8 cellular contexts compared by ENCODE assay signal in genomic region chr16:4846901-4847773, GRCh38. TPM values are rescaled to one million over a fixed set of nuclear protein-coding genes. Genes with fewer than 3 reads are reported as not detected.
DNase-seq lines count a peak whose midpoint lies in the region; ATAC-seq and TF ChIP-seq lines count a peak whose summit lies in the region.

Gene GLYR1, minus strand, starts transcription at chr16:4847288. Its CDS starts 23 bp downstream, at chr16:4847265.
Gene UBN1, plus strand, starts transcription at chr16:4847481. Its CDS starts 5,437 bp downstream, at chr16:4852918.

- peak within 1 kb of the TSS; percentile 88 for H3K27ac Mint-ChIP-seq in activated naive CD8-positive, alpha-beta T cell treated with anti-CD3 and anti-CD28 coated beads for 36 hours
- peak within 1 kb of the TSS; percentile 89 for H3K27ac Mint-ChIP-seq in osteocyte (ENCODE audit: unreplicated experiment)

- peak; percentile 88 for ATAC-seq in HG02623 (IDR thresholded peaks at IDR 0.05; ENCODE audit: unreplicated experiment)

- DNase-seq in GM10248 (ENCODE audit: extremely low spot score) (peak; percentile 99), NCI-H1105 (lab: John Stamatoyannopoulos, UW) (peak; percentile 91), SKM-1 treated with dmso at 0.1 percent for 144 hours (lab: John Stamatoyannopoulos, UW; ENCODE audit: unreplicated experiment) (peak; percentile 90), head of caudate nucleus (peak; percentile 97 to 100 (median 99)), osteocyte (ENCODE audit: extremely low spot score, unreplicated experiment) (peak; percentile 100)
- DNase-seq in activated naive CD8-positive, alpha-beta T cell treated with anti-CD3 and anti-CD28 coated beads for 36 hours: peak; percentile 100

- H3K9me3 Mint-ChIP-seq in activated naive CD8-positive, alpha-beta T cell treated with anti-CD3 and anti-CD28 coated beads for 36 hours: no peaks in the 10 kb centered on the region
- H3K9me3 Mint-ChIP-seq in osteocyte (ENCODE audit: unreplicated experiment): no peaks in the 10 kb centered on the region

- CTCF ChIA-PET in GM10248 (lab: Yijun Ruan, JAX): interaction anchor here (1.8 kb wide), 1 partner anchor 11 kb away, joined by 5 read pairs; no protein-coding TSS in a partner anchor

- peak within 1 kb of the TSS; percentile 95 for H3K27ac ChIP-seq in thymus (ENCODE audit: low read depth)

- H3K27me3 Mint-ChIP-seq in activated naive CD8-positive, alpha-beta T cell treated with anti-CD3 and anti-CD28 coated beads for 36 hours: no peaks in the 10 kb centered on the region
- no peaks in the 10 kb centered on the region for H3K27me3 Mint-ChIP-seq in osteocyte (ENCODE audit: unreplicated experiment)

- H3K4me3 ChIP-seq in thymus (ENCODE audit: low read length): peak within 1 kb of the TSS; percentile 98

- peaks cover 51% of the 10 kb centered on the region for H3K4me1 Mint-ChIP-seq in activated naive CD8-positive, alpha-beta T cell treated with anti-CD3 and anti-CD28 coated beads for 36 hours
- peaks cover 52% of the 10 kb centered on the region for H3K4me1 Mint-ChIP-seq in osteocyte (ENCODE audit: unreplicated experiment)

- H3K4me3 Mint-ChIP-seq in activated naive CD8-positive, alpha-beta T cell treated with anti-CD3 and anti-CD28 coated beads for 36 hours: peak within 1 kb of the TSS; percentile 89
- peak within 1 kb of the TSS; percentile 86 for H3K4me3 Mint-ChIP-seq in osteocyte (ENCODE audit: unreplicated experiment)

- intact Hi-C loops in head of caudate nucleus (cut with DNase I): loop anchor here (5.0 to 10.0 kb wide), 4 partner anchors 45 to 112 kb away; partner anchors contain the start of genes ANKS3, DNAAF8, ROGDI and SEC14L5

- under 1% methylated on average over 126 of the region's 126 CpGs for WGBS in thymus

- no peaks in the 10 kb centered on the region for H3K9me3 ChIP-seq in thymus (ENCODE audit: control insufficient read depth)

- no peak for TF ChIP-seq CTCF in GM10248 (IDR thresholded peaks at IDR 0.05; ENCODE audit: control extremely low read depth, extremely low read depth, low read depth, missing control alignments)
- TF ChIP-seq CTCF in osteocyte (IDR thresholded peaks at IDR 0.05): no peak

- POLR2A ChIA-PET in GM10248 (lab: Yijun Ruan, JAX): interaction anchor here (1.0 to 1.3 kb wide), 2 partner anchors 8 to 12 kb away, joined by 3 to 4 read pairs; no protein-coding TSS in a partner anchor

- no peaks in the 10 kb centered on the region for H3K27me3 ChIP-seq in thymus (ENCODE audit: control insufficient read depth, insufficient read depth)

- peaks cover 20% of the 10 kb centered on the region for H3K36me3 ChIP-seq in thymus (ENCODE audit: control insufficient read depth, insufficient read depth)

- H3K4me1 ChIP-seq in thymus (ENCODE audit: control insufficient read depth, insufficient read depth, low read length): peaks cover 24% of the 10 kb centered on the region

- H3K36me3 Mint-ChIP-seq in activated naive CD8-positive, alpha-beta T cell treated with anti-CD3 and anti-CD28 coated beads for 36 hours: peaks cover 17% of the 10 kb centered on the region
- H3K36me3 Mint-ChIP-seq in osteocyte (ENCODE audit: unreplicated experiment): peaks cover 18% of the 10 kb centered on the region

RNA-seq across cellular contexts. Expression of gene GLYR1, which starts in this region (rescaled TPM):
- 10 to 100 TPM; 89.4 to 90.0 TPM for total RNA-seq in activated naive CD8-positive, alpha-beta T cell treated with anti-CD3 and anti-CD28 coated beads for 36 hours
- total RNA-seq in osteocyte: 73.5 and 76.9 TPM in 2 replicates
- polyA plus RNA-seq in thymus: 59.1 TPM

RNA-seq across cellular contexts. Expression of gene UBN1, which starts in this region (rescaled TPM):
- total RNA-seq in activated naive CD8-positive, alpha-beta T cell treated with anti-CD3 and anti-CD28 coated beads for 36 hours: 10 to 100 TPM; 30.1 to 30.7 TPM
- 50.3 and 50.8 TPM in 2 replicates for total RNA-seq in osteocyte
- 9.2 TPM for polyA plus RNA-seq in thymus

Comparison
In these comparisons a context has a peak if more than half of its experiments do, and no peak if none do; other contexts are left out.
1. Peak in every context shown above with its lines: DNase-seq, ATAC-seq, H3K4me3 ChIP-seq and H3K27ac ChIP-seq.